1 cellular context compared by ENCODE assay signal in the genomic region with DNA sequence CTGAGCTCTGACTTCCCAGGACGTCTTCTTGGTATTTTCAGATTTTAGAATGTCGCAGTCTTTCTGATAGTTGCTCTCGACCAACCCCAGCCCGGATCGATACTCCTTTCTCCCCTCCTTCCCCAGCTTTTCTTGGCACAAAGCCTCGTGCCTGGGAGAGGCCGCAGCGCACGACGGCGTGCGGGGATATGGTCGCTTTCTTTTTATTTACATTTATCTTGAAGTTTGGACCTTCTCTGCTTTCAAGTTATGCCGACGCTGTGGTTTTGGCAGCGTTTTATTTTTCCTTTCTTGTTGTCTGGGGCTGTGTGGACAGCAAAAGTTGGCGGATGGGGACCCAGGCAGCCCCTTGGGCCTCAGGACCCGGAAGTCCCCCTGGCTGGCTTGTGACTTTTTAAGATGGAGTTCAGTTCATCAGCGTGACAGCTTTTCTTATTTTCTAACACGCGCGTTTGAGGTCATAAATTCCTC.
TF ChIP-seq lines count a peak whose summit lies in the region.

No MANE protein-coding gene starts in this region.

TF ChIP-seq in HepG2, 621 proteins besides CTCF, POLR2A, EP300 and RAD21 (continued from another document and continues in another):
- TF ChIP-seq ARID4A (CRISPR knock-in tag; IDR thresholded peaks at IDR 0.05; ENCODE audit: borderline replicate concordance) (peak; percentile 47; the same call in 1 of the 2 replicates), PPARG (CRISPR knock-in tag; conservative IDR thresholded peaks at IDR 0.05) (0 out of 2 replicates have a peak, but pooled peaks have one; percentile 15), TEAD3 (CRISPR knock-in tag; optimal IDR thresholded peaks at IDR 0.05; ENCODE audit: borderline replicate concordance) (peak; percentile 33), TAF15 (IDR thresholded peaks at IDR 0.05; ENCODE audit: low read depth, low read length, poor library complexity, severe bottlenecking) (no peak), ZNF318 (CRISPR knock-in tag; IDR thresholded peaks at IDR 0.05) (no peak), MTERF4 (CRISPR knock-in tag; IDR thresholded peaks at IDR 0.05) (no peak), ARNT2 (CRISPR knock-in tag; IDR thresholded peaks at IDR 0.05; ENCODE audit: low read depth) (no peak), ZNF251 (CRISPR knock-in tag; IDR thresholded peaks at IDR 0.05) (no peak), ZNF687 (CRISPR knock-in tag; IDR thresholded peaks at IDR 0.05) (peak; percentile 89), HNRNPH1 (optimal IDR thresholded peaks at IDR 0.05; ENCODE audit: low read depth, low read length) (no peak), MYC (CRISPR knock-in tag; IDR thresholded peaks at IDR 0.05; ENCODE audit: borderline replicate concordance) (peak; percentile 86; the same call in 1 of the 2 replicates), ZBTB44 (CRISPR knock-in tag; IDR thresholded peaks at IDR 0.05) (no peak), NKX3-1 (CRISPR knock-in tag; IDR thresholded peaks at IDR 0.05) (no peak), ZSCAN21 (CRISPR knock-in tag; IDR thresholded peaks at IDR 0.05; ENCODE audit: borderline replicate concordance) (no peak), WIZ (CRISPR knock-in tag; IDR thresholded peaks at IDR 0.05) (no peak), ZNF724P (CRISPR knock-in tag; IDR thresholded peaks at IDR 0.05; ENCODE audit: borderline replicate concordance) (peak; percentile 50; the same call in 1 of the 2 replicates), GATAD1 (CRISPR knock-in tag; IDR thresholded peaks at IDR 0.05) (peak; percentile 28; the same call in 1 of the 2 replicates), FOXC1 (CRISPR knock-in tag; IDR thresholded peaks at IDR 0.05; ENCODE audit: borderline replicate concordance) (no peak), BORCS8-MEF2B (CRISPR knock-in tag; IDR thresholded peaks at IDR 0.05) (peak; percentile 72; the same call in 1 of the 2 replicates), ZNF768 (CRISPR knock-in tag; IDR thresholded peaks at IDR 0.05) (no peak), HIVEP1 (CRISPR knock-in tag; IDR thresholded peaks at IDR 0.05) (peak; percentile 68; the same call in 1 of the 2 replicates), ZNF660 (CRISPR knock-in tag; IDR thresholded peaks at IDR 0.05; ENCODE audit: borderline replicate concordance, low read depth) (no peak), JDP2 (CRISPR knock-in tag; IDR thresholded peaks at IDR 0.05; ENCODE audit: borderline replicate concordance) (no peak), ZBTB21 (CRISPR knock-in tag; IDR thresholded peaks at IDR 0.05) (no peak)
- TF ChIP-seq, protein P1, sequence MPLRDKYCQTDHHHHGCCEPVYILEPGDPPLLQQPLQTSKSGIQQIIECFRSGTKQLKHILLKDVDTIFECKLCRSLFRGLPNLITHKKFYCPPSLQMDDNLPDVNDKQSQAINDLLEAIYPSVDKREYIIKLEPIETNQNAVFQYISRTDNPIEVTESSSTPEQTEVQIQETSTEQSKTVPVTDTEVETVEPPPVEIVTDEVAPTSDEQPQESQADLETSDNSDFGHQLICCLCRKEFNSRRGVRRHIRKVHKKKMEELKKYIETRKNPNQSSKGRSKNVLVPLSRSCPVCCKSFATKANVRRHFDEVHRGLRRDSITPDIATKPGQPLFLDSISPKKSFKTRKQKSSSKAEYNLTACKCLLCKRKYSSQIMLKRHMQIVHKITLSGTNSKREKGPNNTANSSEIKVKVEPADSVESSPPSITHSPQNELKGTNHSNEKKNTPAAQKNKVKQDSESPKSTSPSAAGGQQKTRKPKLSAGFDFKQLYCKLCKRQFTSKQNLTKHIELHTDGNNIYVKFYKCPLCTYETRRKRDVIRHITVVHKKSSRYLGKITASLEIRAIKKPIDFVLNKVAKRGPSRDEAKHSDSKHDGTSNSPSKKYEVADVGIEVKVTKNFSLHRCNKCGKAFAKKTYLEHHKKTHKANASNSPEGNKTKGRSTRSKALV (CRISPR knock-in tag; IDR thresholded peaks at IDR 0.05) = no peak
- TF ChIP-seq, protein P2, sequence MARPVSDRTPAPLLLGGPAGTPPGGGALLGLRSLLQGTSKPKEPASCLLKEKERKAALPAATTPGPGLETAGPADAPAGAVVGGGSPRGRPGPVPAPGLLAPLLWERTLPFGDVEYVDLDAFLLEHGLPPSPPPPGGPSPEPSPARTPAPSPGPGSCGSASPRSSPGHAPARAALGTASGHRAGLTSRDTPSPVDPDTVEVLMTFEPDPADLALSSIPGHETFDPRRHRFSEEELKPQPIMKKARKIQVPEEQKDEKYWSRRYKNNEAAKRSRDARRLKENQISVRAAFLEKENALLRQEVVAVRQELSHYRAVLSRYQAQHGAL (CRISPR knock-in tag; IDR thresholded peaks at IDR 0.05; ENCODE audit: not compliant biosample characterization) = no peak
- TF ChIP-seq, protein P3, sequence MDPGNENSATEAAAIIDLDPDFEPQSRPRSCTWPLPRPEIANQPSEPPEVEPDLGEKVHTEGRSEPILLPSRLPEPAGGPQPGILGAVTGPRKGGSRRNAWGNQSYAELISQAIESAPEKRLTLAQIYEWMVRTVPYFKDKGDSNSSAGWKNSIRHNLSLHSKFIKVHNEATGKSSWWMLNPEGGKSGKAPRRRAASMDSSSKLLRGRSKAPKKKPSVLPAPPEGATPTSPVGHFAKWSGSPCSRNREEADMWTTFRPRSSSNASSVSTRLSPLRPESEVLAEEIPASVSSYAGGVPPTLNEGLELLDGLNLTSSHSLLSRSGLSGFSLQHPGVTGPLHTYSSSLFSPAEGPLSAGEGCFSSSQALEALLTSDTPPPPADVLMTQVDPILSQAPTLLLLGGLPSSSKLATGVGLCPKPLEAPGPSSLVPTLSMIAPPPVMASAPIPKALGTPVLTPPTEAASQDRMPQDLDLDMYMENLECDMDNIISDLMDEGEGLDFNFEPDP (CRISPR knock-in tag; conservative IDR thresholded peaks at IDR 0.05) = no peak
